In genomic region chr14:93648440-93649168, GRCh38 we compare ENCODE assay signal across 8 cellular contexts.
A peak's percentile ranks its signal among the peaks of the same experiment; 100 is the strongest.
DNase-seq lines count a peak whose midpoint lies in the region; ATAC-seq and TF ChIP-seq lines count a peak whose summit lies in the region.

No MANE protein-coding gene starts in this region.

- H3K4me3 Mint-ChIP-seq in chondrocyte (ENCODE audit: unreplicated experiment): no peak overlapping the region
- no peak overlapping the region for H3K4me3 Mint-ChIP-seq in stimulated activated memory B cell treated with anti-CD40 and anti-IgM and Interleukin-4, amounts not matched to agents 10 μg/mL and 1 μg/mL and 100 μg/mL, for 72 hours

- peaks cover 11% of the 10 kb centered on the region for H3K9me3 Mint-ChIP-seq in chondrocyte (ENCODE audit: low read depth)
- peaks cover 13% of the 10 kb centered on the region for H3K9me3 Mint-ChIP-seq in stimulated activated memory B cell treated with anti-CD40 and anti-IgM and Interleukin-4, amounts not matched to agents 10 μg/mL and 1 μg/mL and 100 μg/mL, for 72 hours

- intact Hi-C loops in left ventricle myocardium superior (cut with micrococcal nuclease) (no loop called here), cardiac septum (cut with DNase I) (no loop called here)

- DNase-seq in left ventricle myocardium superior: no peak
- DNase-seq in cardiac septum (ENCODE audit: low spot score): no peak
- peak; percentile 3 to 42 for DNase-seq in NOMO-1 (lab: John Stamatoyannopoulos, UW; ENCODE audit: unreplicated experiment in 2 of 2)
- DNase-seq in chondrocyte (ENCODE audit: low spot score): no peak

- no peak overlapping the region for H3K27ac Mint-ChIP-seq in chondrocyte (ENCODE audit: unreplicated experiment)
- H3K27ac Mint-ChIP-seq in stimulated activated memory B cell treated with anti-CD40 and anti-IgM and Interleukin-4, amounts not matched to agents 10 μg/mL and 1 μg/mL and 100 μg/mL, for 72 hours: no peak overlapping the region

- H3K4me1 Mint-ChIP-seq in chondrocyte (ENCODE audit: low read depth): no peaks in the 10 kb centered on the region
- no peaks in the 10 kb centered on the region for H3K4me1 Mint-ChIP-seq in stimulated activated memory B cell treated with anti-CD40 and anti-IgM and Interleukin-4, amounts not matched to agents 10 μg/mL and 1 μg/mL and 100 μg/mL, for 72 hours

- TF ChIP-seq CTCF in chondrocyte (IDR thresholded peaks at IDR 0.05): peak; percentile 48

- H3K36me3 Mint-ChIP-seq in chondrocyte (ENCODE audit: low read depth): no peaks in the 10 kb centered on the region
- H3K36me3 Mint-ChIP-seq in stimulated activated memory B cell treated with anti-CD40 and anti-IgM and Interleukin-4, amounts not matched to agents 10 μg/mL and 1 μg/mL and 100 μg/mL, for 72 hours: peaks cover 7% of the 10 kb centered on the region

- peaks cover under 1% of the 10 kb centered on the region for H3K27me3 Mint-ChIP-seq in chondrocyte (ENCODE audit: low read depth)
- H3K27me3 Mint-ChIP-seq in stimulated activated memory B cell treated with anti-CD40 and anti-IgM and Interleukin-4, amounts not matched to agents 10 μg/mL and 1 μg/mL and 100 μg/mL, for 72 hours: peaks cover 40% of the 10 kb centered on the region

- ATAC-seq in left ventricle myocardium superior: peak; percentile 53
- peak; percentile 39 for ATAC-seq in stimulated activated memory B cell treated with anti-CD40 and anti-IgM and Interleukin-4, amounts not matched to agents 10 μg/mL and 1 μg/mL and 100 μg/mL, for 72 hours
- no peak for ATAC-seq in HG02840 (IDR thresholded peaks at IDR 0.05; ENCODE audit: low FRiP score, unreplicated experiment)
- no peak for ATAC-seq in HG03442 (IDR thresholded peaks at IDR 0.05; ENCODE audit: unreplicated experiment)
- ATAC-seq in GM18858 (IDR thresholded peaks at IDR 0.05; ENCODE audit: unreplicated experiment): no peak

Comparison
In these comparisons a context has a peak if more than half of its experiments do, and no peak if none do; other contexts are left out.
1. ATAC-seq: peak in left ventricle myocardium superior (single experiment) and stimulated activated memory B cell treated with anti-CD40 and anti-IgM and Interleukin-4, amounts not matched to agents 10 μg/mL and 1 μg/mL and 100 μg/mL, for 72 hours (single experiment); none in HG02840 (single experiment), HG03442 (single experiment) and GM18858 (single experiment).
2. DNase-seq: peak in NOMO-1 (2 of 2); none in left ventricle myocardium superior (single experiment), cardiac septum (single experiment) and chondrocyte (single experiment).